In the genomic region with DNA sequence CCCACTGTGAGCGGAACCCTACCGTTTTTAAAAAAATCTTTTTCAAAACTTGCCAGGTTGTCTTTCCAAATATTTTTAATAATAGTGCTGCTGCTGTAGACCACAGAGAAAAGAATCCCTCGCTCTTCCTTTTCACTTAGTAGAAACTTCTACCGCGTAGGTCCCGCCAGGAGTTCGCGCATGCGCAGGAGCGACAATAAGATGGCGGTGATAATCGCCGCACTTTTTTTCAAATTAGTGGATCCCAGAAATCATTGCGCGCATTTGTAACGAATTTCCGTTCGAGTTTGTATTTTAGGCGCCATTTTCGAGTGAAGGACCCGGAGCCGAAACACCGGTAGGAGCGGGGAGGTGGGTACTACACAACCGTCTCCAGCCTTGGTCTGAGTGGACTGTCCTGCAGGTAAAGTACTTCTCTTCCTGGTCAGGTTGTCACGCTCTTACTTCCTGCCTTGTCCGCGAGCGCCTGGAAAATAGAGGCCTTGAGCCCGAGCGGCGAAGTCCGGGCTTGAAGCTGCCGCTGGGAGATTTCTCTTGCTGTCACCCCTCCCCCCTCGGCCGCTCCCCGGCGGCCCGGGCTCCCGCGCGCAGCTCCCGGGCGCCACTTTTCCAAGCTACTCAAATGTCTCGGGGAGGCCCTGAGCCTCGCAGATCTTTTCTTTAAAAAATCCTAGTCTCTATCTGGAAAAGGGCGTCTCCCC, we compare ENCODE assay signal across 7 cellular contexts.
A peak's percentile ranks its signal among the peaks of the same experiment; 100 is the strongest.
DNase-seq lines count a peak whose midpoint lies in the region; ATAC-seq and TF ChIP-seq lines count a peak whose summit lies in the region.

SMC4 (plus strand) TSS at position 304 of the 701 bp plus-strand sequence. CDS start 1,177 bp downstream, outside the sequence.

- peak within 1 kb of the TSS; percentile 58 for H3K4me3 ChIP-seq in astrocyte of the cerebellum (ENCODE audit: low read depth, low read length)

- ATAC-seq in GM18517 (IDR thresholded peaks at IDR 0.05; ENCODE audit: unreplicated experiment) = peak; percentile 53
- ATAC-seq in HG03045 (IDR thresholded peaks at IDR 0.05; ENCODE audit: unreplicated experiment) = peak; percentile 39

- no peak for TF ChIP-seq CTCF in astrocyte of the cerebellum (IDR thresholded peaks at IDR 0.05; ENCODE audit: low read depth, low read length, missing control alignments)

- in situ Hi-C loops in astrocyte of the cerebellum (cut with HindIII; ENCODE audit: low sequenced_read_pairs) = no loop called here

- DNase-seq in NCI-H2081 treated with DMSO at 0.1 percent for 48 hours (lab: John Stamatoyannopoulos, UW) (peak; percentile 96), T1000 (lab: John Stamatoyannopoulos, UW) (peak; percentile 88), astrocyte of the cerebellum (ENCODE audit: low read depth) (peak; percentile 91), hippocampal formation (lab: John Stamatoyannopoulos, UW) (peak; percentile 82 to 94), retina (peak; percentile 98)

Comparison
In these comparisons a context has a peak if more than half of its experiments do, and no peak if none do; other contexts are left out.
1. Peak in every context shown above with its lines: DNase-seq, ATAC-seq and H3K4me3 ChIP-seq.